37 cellular contexts compared by ENCODE assay signal in the genomic region with DNA sequence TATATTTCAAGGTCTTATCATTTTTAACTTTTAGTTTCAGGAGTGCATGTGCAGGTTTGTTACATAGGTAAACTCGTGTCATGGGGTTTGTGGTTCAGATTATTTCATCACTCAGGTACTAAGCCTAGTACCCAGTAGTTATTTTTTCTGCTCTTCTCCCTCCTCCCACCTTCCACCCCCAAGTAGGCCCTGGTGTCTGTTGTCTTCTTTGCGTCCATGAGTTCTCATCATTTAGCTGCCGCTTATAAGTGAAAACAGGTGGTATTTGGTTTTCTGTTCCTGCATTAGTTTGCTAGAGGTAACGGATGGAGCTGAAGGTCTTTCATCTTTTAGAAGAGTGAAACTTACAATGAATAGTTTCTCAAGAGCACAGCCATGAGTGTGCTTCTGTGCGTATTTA. TPM values are rescaled to one million over a fixed set of nuclear protein-coding genes. Genes with fewer than 3 reads are reported as not detected.
"Had no signal": no experiment of that assay in that cellular context is flagged by ENCODE, and none has a peak within 500 bp of the region (broad histone marks: within the 10 kb centered on the region; RNA-seq: fewer than 3 reads in every experiment).

No MANE protein-coding gene starts in this region.

- H3K4me3 ChIP-seq: MG63 had no signal

- DNase-seq: Kasumi-1, MG63, MM.1S, MV-4-11, NCI-H1048, NCI-H1092, NCI-H1092 treated with DMSO at 0.1 percent for 48 hours, NCI-H1105, NCI-H1105 treated with DMSO at 0.1 percent for 48 hours, NCI-H1417, NCI-H1417 treated with DMSO at 0.1 percent for 48 hours, NCI-H1436, NCI-H1436 treated with DMSO at 0.1 percent for 48 hours, NCI-H146, NCI-H1694, NCI-H1694 treated with DMSO at 0.1 percent for 48 hours, NCI-H187, NCI-H187 treated with DMSO at 0.1 percent for 48 hours, NCI-H1930, NCI-H2029, NCI-H2029 treated with DMSO at 0.1 percent for 48 hours, NCI-H2081, NCI-H2081 treated with DMSO at 0.1 percent for 48 hours, NCI-H2107, NCI-H2171, NCI-H2171 treated with DMSO at 0.1 percent for 48 hours, NCI-H2227 treated with DMSO at 0.1 percent for 48 hours, NCI-H226, NCI-H345, NCI-H446, NCI-H446 treated with DMSO at 0.1 percent for 48 hours, NCI-H510A, NCI-H510A treated with DMSO at 0.1 percent for 48 hours, NCI-H524 had no signal

- H3K36me3 ChIP-seq: MG63 had no signal

- H3K9me3 ChIP-seq: MG63 had no signal

RNA-seq across cellular contexts. Expression of a gene that starts 24.4 kb away (rescaled TPM):
- total RNA-seq: LHCN-M2, M059J, MCF 10A had no signal
